ENCODE assay signal across 19 cellular contexts in genomic region chr3:152682477-152682876, GRCh38.
DNase-seq lines count a peak whose midpoint lies in the region; ATAC-seq, FAIRE-seq and TF ChIP-seq lines count a peak whose summit lies in the region.
"Had no signal": no experiment of that assay in that cellular context is flagged by ENCODE, and none has a peak within 500 bp of the region (broad histone marks: within the 10 kb centered on the region; RNA-seq: fewer than 3 reads in every experiment).

No MANE protein-coding gene starts in this region.

- no peak overlapping the region for H2AK9ac ChIP-seq in IMR-90 (replicated peaks; ENCODE audit: low read depth, low read length, poor library complexity)

- H4K91ac ChIP-seq in IMR-90 (ENCODE audit: insufficient read depth, low read depth, low read length), result no peak overlapping the region

- DNase-seq in A549 (ENCODE audit: low read depth in 1 of 2, low spot score in 1 of 2) (no peak), IMR-90 (no peak), bronchial epithelial cell (ENCODE audit: low read depth) (peak; percentile 28), osteoblast (ENCODE audit: insufficient read length, low spot score, missing footprints) (peak; percentile 46), NCI-H774 (lab: John Stamatoyannopoulos, UW) (no peak)
- DNase-seq: AML-193; BE2C; Calu3; CD4-positive, alpha-beta T cell; COR-L47; DMS79 treated with DMSO at 0.1 percent for 48 hours; GF-D8; GM23248; H9 had no signal

- H3K9me3 ChIP-seq in A549, result no peaks in the 10 kb centered on the region
- no peaks in the 10 kb centered on the region for H3K9me3 ChIP-seq in IMR-90 (ENCODE audit: control insufficient read depth, insufficient read depth, low read length)
- no peaks in the 10 kb centered on the region for H3K9me3 ChIP-seq in osteoblast (ENCODE audit: low read depth, low read length)
- H3K9me3 ChIP-seq: BE2C had no signal

- no peaks in the 10 kb centered on the region for H3K79me2 ChIP-seq in osteoblast (ENCODE audit: insufficient read depth, low read length)

- no peak overlapping the region for H4K8ac ChIP-seq in IMR-90 (ENCODE audit: low read depth in 2 of 2, low read length in 2 of 2)

- H3K23ac ChIP-seq in IMR-90 (ENCODE audit: low read depth, low read length), result no peak overlapping the region

- H3K4me2 ChIP-seq in A549 (no peak overlapping the region), IMR-90 (ENCODE audit: low read depth, low read length) (no peak overlapping the region), osteoblast (ENCODE audit: insufficient read depth, low read length) (no peak overlapping the region)
- H3K4me2 ChIP-seq: BLaER1 treated with 17β-estradiol and CSF1 and Interleukin-3, amounts not matched to agents 10 nM and 100 nM had no signal

- intact Hi-C loops in IMR-90 (cut with micrococcal nuclease), result no loop called here

- CTCF ChIA-PET in A549 (lab: Yijun Ruan, JAX) (no interaction called here), IMR-90 (lab: Yijun Ruan, JAX) (interaction anchor here (0.6 kb wide), 1 partner anchor 792 kb away, joined by 4 read pairs; no protein-coding TSS in a partner anchor)

- dilution Hi-C loops in IMR-90 (cut with HindIII; ENCODE audit: low sequenced_read_pairs, unreplicated experiment), result no loop called here

- H3K4ac ChIP-seq in IMR-90 (ENCODE audit: low read depth, low read length), result no peak overlapping the region

- TF ChIP-seq RAD21 in A549 (conservative IDR thresholded peaks at IDR 0.05 in 1 of 2, IDR thresholded peaks at IDR 0.05 in 1 of 2) (no peak), IMR-90 (IDR thresholded peaks at IDR 0.05; ENCODE audit: low read length) (no peak)

- no peak for TF ChIP-seq EP300 in A549 (IDR thresholded peaks at IDR 0.05)

- BruUV-seq in IMR-90 (replicated peaks; lab: Mats Ljungman, UMichigan), result no TSS peak

- H3K27ac ChIP-seq in A549 (no peak overlapping the region), IMR-90 (ENCODE audit: insufficient read depth, low read length) (no peak overlapping the region), osteoblast (ENCODE audit: low read depth, low read length) (no peak overlapping the region)
- H3K27ac ChIP-seq: BLaER1 treated with 17β-estradiol and CSF1 and Interleukin-3, amounts not matched to agents 10 nM and 100 nM; GM23248 had no signal

- H3K27me3 ChIP-seq in IMR-90 (ENCODE audit: control insufficient read depth, insufficient read depth, low read length) (no peaks in the 10 kb centered on the region), bronchial epithelial cell (ENCODE audit: control insufficient read depth, insufficient read depth, low read length) (no peaks in the 10 kb centered on the region), osteoblast (ENCODE audit: insufficient read depth, low read length) (no peaks in the 10 kb centered on the region)
- H3K27me3 ChIP-seq: BE2C; BLaER1 treated with 17β-estradiol and CSF1 and Interleukin-3, amounts not matched to agents 10 nM and 100 nM had no signal

- no peak overlapping the region for H3K4me3 ChIP-seq in A549
- H3K4me3 ChIP-seq in IMR-90 (ENCODE audit: insufficient read depth, low read depth, low read length), result no peak overlapping the region
- H3K4me3 ChIP-seq in bronchial epithelial cell (ENCODE audit: low read depth, low read length), result no peak overlapping the region
- H3K4me3 ChIP-seq in osteoblast (ENCODE audit: insufficient read depth, low read length), result no peak overlapping the region
- H3K4me3 ChIP-seq: BLaER1 treated with 17β-estradiol and CSF1 and Interleukin-3, amounts not matched to agents 10 nM and 100 nM; GM23248 had no signal

- TF ChIP-seq CTCF in A549 (IDR thresholded peaks at IDR 0.05) (no peak), IMR-90 (conservative IDR thresholded peaks at IDR 0.05; ENCODE audit: low read depth, low read length) (no peak), bronchial epithelial cell (IDR thresholded peaks at IDR 0.05; ENCODE audit: insufficient read depth, low read length, severe bottlenecking) (no peak), osteoblast (IDR thresholded peaks at IDR 0.05; ENCODE audit: extremely low read depth, low read depth, low read length) (no peak)

- FAIRE-seq in A549 (lab: Jason Lieb, UNC) (no peak), bronchial epithelial cell (lab: Jason Lieb, UNC) (no peak)
- FAIRE-seq: GM12892, H1 had no signal

- H3K79me1 ChIP-seq in IMR-90 (ENCODE audit: low read depth in 1 of 2, low read length in 2 of 2), result no peaks in the 10 kb centered on the region

- H2BK20ac ChIP-seq in IMR-90 (ENCODE audit: low read depth, low read length), result no peak overlapping the region

- no peak for ATAC-seq in A549
- ATAC-seq in IMR-90 (ENCODE audit: low read depth), result no peak
- ATAC-seq in GM21423 (IDR thresholded peaks at IDR 0.05; ENCODE audit: unreplicated experiment), result no peak
- ATAC-seq: HCT116 had no signal

- H3K9ac ChIP-seq in IMR-90 (ENCODE audit: low read depth, low read length), result no peak overlapping the region
- H3K9ac ChIP-seq: BLaER1 treated with 17β-estradiol and CSF1 and Interleukin-3, amounts not matched to agents 10 nM and 100 nM; GM23248 had no signal

- H3K36me3 ChIP-seq in IMR-90 (ENCODE audit: control insufficient read depth, insufficient read depth, low read length) (no peaks in the 10 kb centered on the region), bronchial epithelial cell (ENCODE audit: control insufficient read depth, insufficient read depth, low read length) (no peaks in the 10 kb centered on the region), osteoblast (ENCODE audit: insufficient read depth, low read length) (no peaks in the 10 kb centered on the region)
- H3K36me3 ChIP-seq: BE2C; BLaER1 treated with 17β-estradiol and CSF1 and Interleukin-3, amounts not matched to agents 10 nM and 100 nM had no signal

- H3K4me1 ChIP-seq in A549 (no peaks in the 10 kb centered on the region), IMR-90 (ENCODE audit: control insufficient read depth, insufficient read depth, low read length) (no peaks in the 10 kb centered on the region), osteoblast (ENCODE audit: insufficient read depth, low read length) (no peaks in the 10 kb centered on the region)
- H3K4me1 ChIP-seq: BE2C; BLaER1 treated with 17β-estradiol and CSF1 and Interleukin-3, amounts not matched to agents 10 nM and 100 nM had no signal

- no peak overlapping the region for H4K5ac ChIP-seq in IMR-90 (ENCODE audit: low read depth, low read length)

- H4K20me1 ChIP-seq in IMR-90 (ENCODE audit: insufficient read depth, low read length) (no peaks in the 10 kb centered on the region), osteoblast (ENCODE audit: insufficient read depth, low read length) (no peaks in the 10 kb centered on the region)
- H4K20me1 ChIP-seq: BLaER1 treated with 17β-estradiol and CSF1 and Interleukin-3, amounts not matched to agents 10 nM and 100 nM had no signal

- H3K18ac ChIP-seq in IMR-90 (ENCODE audit: low read depth, low read length), result no peak overlapping the region

- H2BK120ac ChIP-seq in IMR-90 (ENCODE audit: low read depth, low read length), result no peak overlapping the region

- H3K56ac ChIP-seq in IMR-90 (ENCODE audit: extremely low read depth, insufficient read depth, low read length), result no peak overlapping the region

- H3K14ac ChIP-seq in IMR-90 (replicated peaks; ENCODE audit: low read depth, low read length), result no peak overlapping the region

- no peaks in the 10 kb centered on the region for H3K9me1 ChIP-seq in IMR-90 (ENCODE audit: insufficient read depth, low read length)

- POLR2A ChIA-PET in A549 (lab: Yijun Ruan, JAX), result no interaction called here
- POLR2A ChIA-PET in IMR-90 (lab: Charles Lee; ENCODE audit: unreplicated experiment), result no interaction called here

- no peak overlapping the region for H2AK5ac ChIP-seq in IMR-90 (ENCODE audit: low read depth, low read length)

- H2BK5ac ChIP-seq in IMR-90 (ENCODE audit: low read depth, low read length, poor library complexity, severe bottlenecking), result no peak overlapping the region

- in situ Hi-C loops in IMR-90 (cut with MboI; ENCODE audit: low sequenced_read_pairs), result no loop called here

- H2BK15ac ChIP-seq in IMR-90 (ENCODE audit: low read depth, low read length), result no peak overlapping the region

- TF ChIP-seq POLR2A in A549 (IDR thresholded peaks at IDR 0.05; ENCODE audit: low read length), result no peak
- no peak for TF ChIP-seq POLR2A in IMR-90 (IDR thresholded peaks at IDR 0.05; ENCODE audit: low read depth, low read length)

- H2AFZ ChIP-seq in IMR-90 (replicated peaks; ENCODE audit: low read length, poor library complexity) (no peak overlapping the region), osteoblast (ENCODE audit: low read length) (no peak overlapping the region)
- H2AFZ ChIP-seq: GM23248 had no signal

TF ChIP-seq in A549, 52 proteins besides CTCF, POLR2A, EP300 and RAD21:
- peak; percentile 79 for TF ChIP-seq MAFK (IDR thresholded peaks at IDR 0.05; ENCODE audit: partially characterized antibody)
- TF ChIP-seq ELK1 (IDR thresholded peaks at IDR 0.05; ENCODE audit: low read depth, low read length), result no peak

TF ChIP-seq in IMR-90, 13 proteins besides CTCF, POLR2A, EP300 and RAD21:
- TF ChIP-seq CEBPB (IDR thresholded peaks at IDR 0.05; ENCODE audit: low read depth, low read length), result no peak
- no peak for TF ChIP-seq RCOR1 (IDR thresholded peaks at IDR 0.05; ENCODE audit: insufficient replicate concordance, low read length)
- TF ChIP-seq MAFK (IDR thresholded peaks at IDR 0.05; ENCODE audit: low read depth, low read length), result peak; percentile 58
- TF ChIP-seq NFE2L2 (IDR thresholded peaks at IDR 0.05; ENCODE audit: low read depth, low read length), result 0 out of 2 replicates have a peak, but pooled peaks have one; percentile 30
- TF ChIP-seq MAZ (IDR thresholded peaks at IDR 0.05; ENCODE audit: borderline replicate concordance, low read depth, low read length), result no peak

Comparison
In these comparisons a context has a peak if more than half of its experiments do, and no peak if none do; other contexts are left out.
1. DNase-seq: peak in bronchial epithelial cell (single experiment) and osteoblast (single experiment); none in A549 (0 of 2), IMR-90 (single experiment) and NCI-H774 (single experiment).